In the genomic region with DNA sequence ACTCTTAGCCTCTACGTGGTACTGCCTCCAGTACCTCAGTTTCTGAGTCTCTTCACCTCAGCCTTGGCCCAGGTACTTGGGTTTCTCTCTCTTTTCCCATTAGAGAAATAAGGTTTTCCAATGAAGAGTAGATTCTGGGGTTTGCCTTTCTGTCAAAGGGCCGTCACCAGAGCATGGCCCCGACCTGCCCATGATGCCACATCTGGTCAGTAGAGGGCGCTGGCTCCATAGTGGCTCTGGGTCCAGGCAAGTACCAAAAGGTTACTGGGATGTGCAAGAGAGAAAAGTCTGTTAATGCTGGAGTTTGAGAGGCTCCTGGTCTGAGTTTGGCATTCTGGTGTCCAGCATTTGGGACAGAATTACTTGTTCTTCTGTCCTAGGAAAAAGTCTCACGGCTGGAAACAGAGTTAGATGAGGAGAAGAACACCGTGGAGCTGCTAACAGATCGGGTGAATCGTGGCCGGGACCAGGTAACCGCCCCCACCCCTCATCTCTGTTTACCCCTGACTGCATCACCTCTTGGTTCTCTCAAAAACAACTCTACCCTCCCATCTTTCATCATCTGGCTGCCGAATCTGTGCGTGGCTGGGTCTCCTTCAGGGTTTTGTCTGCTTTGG, we compare ENCODE assay signal across 8 cellular contexts. TPM values are rescaled to one million over a fixed set of nuclear protein-coding genes. Genes with fewer than 3 reads are reported as not detected.
DNase-seq lines count a peak whose midpoint lies in the region; ATAC-seq, FAIRE-seq and TF ChIP-seq lines count a peak whose summit lies in the region.

No MANE protein-coding gene starts in this region.

- H3K27ac ChIP-seq in effector memory CD4-positive, alpha-beta T cell (ENCODE audit: insufficient read depth, low read length, poor library complexity, severe bottlenecking), result no peak overlapping the region

- TF ChIP-seq POLR2A in H54 (IDR thresholded peaks at IDR 0.05; ENCODE audit: low read depth, low read length), result no peak

- intact Hi-C loops in activated CD8-positive, alpha-beta T cell treated with anti-CD3 and anti-CD28 coated beads for 36 hours (cut with micrococcal nuclease), result no loop called here

- no peak overlapping the region for H3K27ac Mint-ChIP-seq in activated CD8-positive, alpha-beta T cell treated with anti-CD3 and anti-CD28 coated beads for 36 hours
- peak overlapping the region; percentile 43 for H3K27ac Mint-ChIP-seq in mesothelial cell of epicardium

- DNase-seq in BJ (ENCODE audit: low read depth) (no peak), H54 (ENCODE audit: insufficient read length, low spot score) (peak; percentile 85), NCI-H82 (lab: John Stamatoyannopoulos, UW) (peak; percentile 82), mesothelial cell of epicardium (ENCODE audit: low spot score in 2 of 2, unreplicated experiment in 2 of 2) (peak in 1 of 2 experiments; percentile 79)
- DNase-seq in activated CD8-positive, alpha-beta T cell treated with anti-CD3 and anti-CD28 coated beads for 36 hours, result peak; percentile 88
- DNase-seq in effector memory CD4-positive, alpha-beta T cell, result peak; percentile 38 to 64 (median 55)
- DNase-seq in stimulated activated CD8-positive, alpha-beta memory T cell treated with anti-CD3 and anti-CD28 coated beads, Interleukin-7, amount 100 ng/mL, for 1 hour (ENCODE audit: low read depth in 2 of 2), result peak; percentile 30 to 64

- CTCF ChIA-PET in BJ (lab: Yijun Ruan, JAX), result interaction anchor here (0.6 to 4.1 kb wide), 14 partner anchors 11 to 226 kb away, joined by 3 to 24 read pairs (median 4); no protein-coding TSS in a partner anchor
- CTCF ChIA-PET in activated CD8-positive, alpha-beta T cell treated with anti-CD3 and anti-CD28 coated beads for 36 hours (lab: Charles Lee), result interaction anchor here (0.8 to 2.8 kb wide), 13 partner anchors 7 to 300 kb away, joined by 3 to 9 read pairs (median 4); no protein-coding TSS in a partner anchor

- no peak overlapping the region for H3K4me3 ChIP-seq in BJ (ENCODE audit: low read depth, low read length)
- no peak overlapping the region for H3K4me3 ChIP-seq in effector memory CD4-positive, alpha-beta T cell (ENCODE audit: insufficient read depth, low read depth, low read length, poor library complexity, severe bottlenecking)

- TF ChIP-seq CTCF in BJ (IDR thresholded peaks at IDR 0.05; ENCODE audit: insufficient read depth, low read depth, low read length) (peak; percentile 98), mesothelial cell of epicardium (IDR thresholded peaks at IDR 0.05; ENCODE audit: unreplicated experiment) (peak; percentile 68)
- TF ChIP-seq CTCF in activated CD8-positive, alpha-beta T cell treated with anti-CD3 and anti-CD28 coated beads for 36 hours (IDR thresholded peaks at IDR 0.05), result peak; percentile 78

- peaks cover 2% of the 10 kb centered on the region; the same call in 1 of the 2 replicates for H3K27me3 ChIP-seq in BJ (ENCODE audit: control insufficient read depth, insufficient read depth, low read length)
- H3K27me3 ChIP-seq in effector memory CD4-positive, alpha-beta T cell (replicated peaks; ENCODE audit: control insufficient read depth, insufficient read depth, low read length, poor library complexity, severe bottlenecking), result no peaks in the 10 kb centered on the region

- no peaks in the 10 kb centered on the region for H3K36me3 Mint-ChIP-seq in activated CD8-positive, alpha-beta T cell treated with anti-CD3 and anti-CD28 coated beads for 36 hours (ENCODE audit: low read depth)
- H3K36me3 Mint-ChIP-seq in mesothelial cell of epicardium, result peaks cover 13% of the 10 kb centered on the region

- no peaks in the 10 kb centered on the region for H3K36me3 ChIP-seq in BJ (ENCODE audit: control insufficient read depth, insufficient read depth, low read length)
- H3K36me3 ChIP-seq in effector memory CD4-positive, alpha-beta T cell (ENCODE audit: control insufficient read depth, insufficient read depth, low read length), result no peaks in the 10 kb centered on the region

- peaks cover 2% of the 10 kb centered on the region for H3K4me1 Mint-ChIP-seq in activated CD8-positive, alpha-beta T cell treated with anti-CD3 and anti-CD28 coated beads for 36 hours (ENCODE audit: low read depth)
- H3K4me1 Mint-ChIP-seq in mesothelial cell of epicardium, result peaks cover 9% of the 10 kb centered on the region

- no peaks in the 10 kb centered on the region for H3K9me3 ChIP-seq in effector memory CD4-positive, alpha-beta T cell (ENCODE audit: control insufficient read depth, low read length)

- H3K4me1 ChIP-seq in effector memory CD4-positive, alpha-beta T cell (ENCODE audit: control insufficient read depth, insufficient read depth, low read length, poor library complexity, severe bottlenecking), result peaks cover 5% of the 10 kb centered on the region

- peak; percentile 92 for ATAC-seq in activated CD8-positive, alpha-beta T cell treated with anti-CD3 and anti-CD28 coated beads for 36 hours
- ATAC-seq in GM18498 (IDR thresholded peaks at IDR 0.05; ENCODE audit: unreplicated experiment), result no peak

- FAIRE-seq in H54 (lab: Jason Lieb, UNC), result no peak

- no peaks in the 10 kb centered on the region for H3K27me3 Mint-ChIP-seq in activated CD8-positive, alpha-beta T cell treated with anti-CD3 and anti-CD28 coated beads for 36 hours
- H3K27me3 Mint-ChIP-seq in mesothelial cell of epicardium (ENCODE audit: low read depth), result no peaks in the 10 kb centered on the region

- POLR2A ChIA-PET in BJ (lab: Charles Lee), result no interaction called here
- POLR2A ChIA-PET in activated CD8-positive, alpha-beta T cell treated with anti-CD3 and anti-CD28 coated beads for 36 hours (lab: Charles Lee), result no interaction called here

- no peak overlapping the region for H3K4me3 Mint-ChIP-seq in activated CD8-positive, alpha-beta T cell treated with anti-CD3 and anti-CD28 coated beads for 36 hours
- H3K4me3 Mint-ChIP-seq in mesothelial cell of epicardium, result no peak overlapping the region

- no peaks in the 10 kb centered on the region for H3K9me3 Mint-ChIP-seq in activated CD8-positive, alpha-beta T cell treated with anti-CD3 and anti-CD28 coated beads for 36 hours
- H3K9me3 Mint-ChIP-seq in mesothelial cell of epicardium, result no peaks in the 10 kb centered on the region

RNA-seq across cellular contexts. Expression of a gene that starts 5.3 kb away (rescaled TPM):
- polyA plus RNA-seq in BJ (2011; rRNA removed), result 14.3 and 18.1 TPM in 2 replicates
- polyA minus RNA-seq in BJ (2011; rRNA and poly(A)+ RNA removed), result 11.9 and 14.9 TPM in 2 replicates
- 1 to 10 TPM; 1.0 to 1.5 TPM for total RNA-seq in activated CD8-positive, alpha-beta T cell treated with anti-CD3 and anti-CD28 coated beads for 36 hours
- 14.8 to 17.3 TPM (median 17.3 TPM) in 3 replicates for total RNA-seq in mesothelial cell of epicardium

RNA-seq across cellular contexts. Expression of a gene that starts 23.6 kb away (rescaled TPM):
- polyA plus RNA-seq in BJ (2011; rRNA removed), result 0.05 TPM in 1 of 2 replicates, not detected in the other
- not detected in 2 replicates for polyA minus RNA-seq in BJ (2011; rRNA and poly(A)+ RNA removed)
- 1 to 10 TPM; 1.7 to 1.9 TPM for total RNA-seq in activated CD8-positive, alpha-beta T cell treated with anti-CD3 and anti-CD28 coated beads for 36 hours
- 37.5 to 39.1 TPM (median 38.9 TPM) in 3 replicates for total RNA-seq in mesothelial cell of epicardium

Comparison
In these comparisons a context has a peak if more than half of its experiments do, and no peak if none do; other contexts are left out.
1. RNA of a gene that starts 23.6 kb away (total RNA-seq): 37.5 to 39.1 TPM in mesothelial cell of epicardium; 1.7 to 1.9 TPM in activated CD8-positive, alpha-beta T cell treated with anti-CD3 and anti-CD28 coated beads for 36 hours; every median in the first group is over 10 times any median in the second.
2. Peak in every context shown above with its lines, with median percentiles within 50 percentile points of each other: CTCF ChIP-seq.